ENCODE assay signal across 1 cellular context in genomic region chr14:24426912-24427536, GRCh38.
TF ChIP-seq lines count a peak whose summit lies in the region.

No MANE protein-coding gene starts in this region.

TF ChIP-seq in liver, 16 proteins besides CTCF, POLR2A, EP300 and RAD21:
- no peak for TF ChIP-seq TAF1 (conservative IDR thresholded peaks at IDR 0.05)
- TF ChIP-seq JUND (IDR thresholded peaks at IDR 0.05), result peak in 1 of 2 donors; percentile 74
- peak; percentile 57 for TF ChIP-seq YY1 (IDR thresholded peaks at IDR 0.05)
- peak; percentile 94 to 96 for TF ChIP-seq HNF4A (conservative IDR thresholded peaks at IDR 0.05)
- TF ChIP-seq NR2F2 (IDR thresholded peaks at IDR 0.05), result no peak
- peak; percentile 70 to 79 for TF ChIP-seq RXRA (IDR thresholded peaks at IDR 0.05)
- TF ChIP-seq SP1 (IDR thresholded peaks at IDR 0.05), result peak; percentile 92
- TF ChIP-seq MAX (IDR thresholded peaks at IDR 0.05), result peak; percentile 57
- peak; percentile 90 for TF ChIP-seq HNF4G (IDR thresholded peaks at IDR 0.05)
TF ChIP-seq in liver: peak in this region for 7.
